ENCODE assay signal across 29 cellular contexts in the genomic region with DNA sequence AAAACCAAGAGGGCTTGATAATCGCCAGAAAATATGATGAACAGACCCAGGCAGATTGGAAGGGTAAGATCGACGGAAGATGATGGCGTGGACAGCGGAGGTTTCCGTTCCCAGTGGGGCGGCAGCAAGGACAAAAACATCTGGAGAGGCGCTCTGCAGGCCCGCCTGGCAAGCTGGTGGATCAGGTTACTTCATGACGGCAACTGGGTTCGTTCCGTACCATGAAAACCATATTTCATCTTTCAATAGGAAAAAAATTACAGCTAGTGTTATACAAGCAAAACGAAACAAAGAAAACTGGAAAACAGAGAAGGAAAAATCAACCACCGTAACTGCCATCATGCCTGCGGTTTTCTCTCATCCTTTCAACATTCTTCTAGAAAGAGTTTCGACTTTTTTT.
A peak's percentile ranks its signal among the peaks of the same experiment; 100 is the strongest.
DNase-seq lines count a peak whose midpoint lies in the region; ATAC-seq and TF ChIP-seq lines count a peak whose summit lies in the region.
"Had no signal": no experiment of that assay in that cellular context is flagged by ENCODE, and none has a peak within 500 bp of the region (broad histone marks: within the 10 kb centered on the region; RNA-seq: fewer than 3 reads in every experiment).

No MANE protein-coding gene starts in this region.

- no peak overlapping the region for H3K23ac ChIP-seq in H9 (ENCODE audit: insufficient read length, low read depth, low read length)

- WGBS in H9 (ENCODE audit: extremely low coverage, insufficient read length, low lambda C conversion rate), result no CpG with 5 or more reads among the region's 16 CpGs
- 40 to 70% (median 44%) methylated on average over 16 of the region's 16 CpGs for WGBS in psoas muscle, 3 donors

- POLR2A ChIA-PET in activated CD4-positive, alpha-beta memory T cell treated with anti-CD3 and anti-CD28 coated beads for 36 hours (lab: Charles Lee), result no interaction called here

- intact Hi-C loops in psoas muscle (cut with DNase I), result no loop called here
- intact Hi-C loops in activated CD4-positive, alpha-beta memory T cell treated with anti-CD3 and anti-CD28 coated beads for 36 hours (cut with micrococcal nuclease), result no loop called here

- no peak overlapping the region for H2BK15ac ChIP-seq in H9 (ENCODE audit: low read depth, low read length)

- no peak overlapping the region for H3K9ac ChIP-seq in H9 (ENCODE audit: extremely low read depth, insufficient read length, low read length)

- H3K9me3 Mint-ChIP-seq in H9 (no peaks in the 10 kb centered on the region), chondrocyte (ENCODE audit: low read depth) (no peaks in the 10 kb centered on the region)
- no peaks in the 10 kb centered on the region for H3K9me3 Mint-ChIP-seq in activated CD4-positive, alpha-beta memory T cell treated with anti-CD3 and anti-CD28 coated beads for 36 hours
- H3K9me3 Mint-ChIP-seq: natural killer cell had no signal

- H3K4me1 Mint-ChIP-seq in H9 (peaks cover 76 to 86% of the 10 kb centered on the region in 2 experiments), chondrocyte (ENCODE audit: low read depth) (peaks cover 28% of the 10 kb centered on the region)
- peaks cover 29% of the 10 kb centered on the region for H3K4me1 Mint-ChIP-seq in activated CD4-positive, alpha-beta memory T cell treated with anti-CD3 and anti-CD28 coated beads for 36 hours (ENCODE audit: low read depth)

- H3K4me3 Mint-ChIP-seq in H9, result no peak overlapping the region
- peak overlapping the region; percentile 45 for H3K4me3 Mint-ChIP-seq in chondrocyte (ENCODE audit: unreplicated experiment)
- H3K4me3 Mint-ChIP-seq in activated CD4-positive, alpha-beta memory T cell treated with anti-CD3 and anti-CD28 coated beads for 36 hours, result no peak overlapping the region
- H3K4me3 Mint-ChIP-seq: activated CD4-positive, alpha-beta T cell treated with anti-CD3 and anti-CD28 coated beads for 36 hours; natural killer cell had no signal

- H3K9me3 ChIP-seq in H9 (ENCODE audit: control insufficient read depth, low read depth, low read length), result no peaks in the 10 kb centered on the region
- no peaks in the 10 kb centered on the region for H3K9me3 ChIP-seq in psoas muscle
- H3K9me3 ChIP-seq: BE2C, Caco-2, gastroesophageal sphincter, left lung, pancreas, right atrium auricular region, SJCRH30, tibial nerve had no signal

- no peak overlapping the region for H2AFZ ChIP-seq in H9 (ENCODE audit: low read length)

- H3K27me3 ChIP-seq in H9 (ENCODE audit: insufficient read depth, low read length), result no peaks in the 10 kb centered on the region
- no peaks in the 10 kb centered on the region for H3K27me3 ChIP-seq in psoas muscle (ENCODE audit: insufficient read depth in 3 of 3, low read length in 2 of 3)
- H3K27me3 ChIP-seq: BE2C, brain microvascular endothelial cell, gastroesophageal sphincter, left lung, pancreas, right atrium auricular region, SJCRH30, stomach, tibial nerve had no signal

- H3K18ac ChIP-seq in H9 (ENCODE audit: insufficient read length, low read depth, low read length), result no peak overlapping the region

- no peak overlapping the region for H2AK5ac ChIP-seq in H9 (ENCODE audit: insufficient read length, low read length)

- H3K56ac ChIP-seq in H9 (ENCODE audit: insufficient read length, low read depth, low read length), result no peak overlapping the region

- peak; percentile 19 for DNase-seq in AG08395 (ENCODE audit: low spot score)
- DNase-seq in H9, result no peak
- no peak for DNase-seq in chondrocyte (ENCODE audit: low spot score)
- DNase-seq in psoas muscle, result peak; percentile 38 to 82
- DNase-seq in activated CD4-positive, alpha-beta memory T cell treated with anti-CD3 and anti-CD28 coated beads for 36 hours, result no peak
- DNase-seq in SKM-1 treated with dmso at 0.1 percent for 144 hours (lab: John Stamatoyannopoulos, UW; ENCODE audit: unreplicated experiment), result no peak
- DNase-seq: 8988T; activated CD4-positive, alpha-beta T cell treated with anti-CD3 and anti-CD28 coated beads for 36 hours; activated CD8-positive, alpha-beta memory T cell treated with anti-CD3 and anti-CD28 coated beads for 24 hours; activated gamma-delta T cell; activated T-cell treated with anti-CD3 and anti-CD28 coated beads, Interleukin-2, amount 50 U/mL, for 1 hour; BE2C; brain microvascular endothelial cell; Caco-2; DMS79 treated with DMSO at 0.1 percent for 48 hours; effector CD4-positive, alpha-beta T cell; left lung; natural killer cell; NCI-H1417 treated with DMSO at 0.1 percent for 48 hours; NCI-H526; pancreas; SJCRH30; stimulated activated CD4-positive, alpha-beta T cell treated with anti-CD3 and anti-CD28 coated beads, Interleukin-15, amount 100 ng/mL, for 24 hours; stomach had no signal

- peaks cover 3% of the 10 kb centered on the region for H3K79me1 ChIP-seq in H9 (ENCODE audit: insufficient read depth, low read depth, low read length, poor library complexity, severe bottlenecking)

- H3K27ac ChIP-seq in H9 (ENCODE audit: insufficient read length, low read depth, low read length) (no peak overlapping the region), psoas muscle (no peak overlapping the region)
- H3K27ac ChIP-seq: brain microvascular endothelial cell, gastroesophageal sphincter, left lung, pancreas, right atrium auricular region, SJCRH30, stomach had no signal

- H4K91ac ChIP-seq in H9 (ENCODE audit: insufficient read length, low read depth, low read length), result no peak overlapping the region

- H3K27ac Mint-ChIP-seq in H9, result peak overlapping the region in 2 of 3 experiments; percentile 69 to 76; a peak in 5 of 7 replicates
- H3K27ac Mint-ChIP-seq in chondrocyte (ENCODE audit: unreplicated experiment), result peak overlapping the region; percentile 57
- H3K27ac Mint-ChIP-seq in activated CD4-positive, alpha-beta memory T cell treated with anti-CD3 and anti-CD28 coated beads for 36 hours, result no peak overlapping the region
- H3K27ac Mint-ChIP-seq: activated CD4-positive, alpha-beta T cell treated with anti-CD3 and anti-CD28 coated beads for 36 hours; natural killer cell had no signal

- peaks cover 14% of the 10 kb centered on the region; the same call in 1 of the 2 replicates for H3K4me1 ChIP-seq in H9 (ENCODE audit: insufficient read depth, low read length)
- H3K4me1 ChIP-seq in psoas muscle, result peaks cover 15% of the 10 kb centered on the region
- H3K4me1 ChIP-seq: Caco-2, left lung had no signal

- no peaks in the 10 kb centered on the region for H4K20me1 ChIP-seq in H9 (ENCODE audit: control insufficient read depth, insufficient read depth, insufficient read length)

- H3K27me3 Mint-ChIP-seq in H9 (ENCODE audit: low read depth) (no peaks in the 10 kb centered on the region; the same call in 1 of the 2 replicates), chondrocyte (ENCODE audit: low read depth) (no peaks in the 10 kb centered on the region)
- no peaks in the 10 kb centered on the region for H3K27me3 Mint-ChIP-seq in activated CD4-positive, alpha-beta memory T cell treated with anti-CD3 and anti-CD28 coated beads for 36 hours
- H3K27me3 Mint-ChIP-seq: activated CD4-positive, alpha-beta T cell treated with anti-CD3 and anti-CD28 coated beads for 36 hours had no signal

- ATAC-seq in psoas muscle, result peak in 2 of 4 donors; percentile 53 to 73
- no peak for ATAC-seq in HG02623 (IDR thresholded peaks at IDR 0.05; ENCODE audit: unreplicated experiment)
- no peak for ATAC-seq in GM21390 (IDR thresholded peaks at IDR 0.05; ENCODE audit: unreplicated experiment)
- ATAC-seq: activated CD4-positive, alpha-beta T cell treated with anti-CD3 and anti-CD28 coated beads for 36 hours; gastroesophageal sphincter; left lung; natural killer cell; pancreas had no signal

- no peaks in the 10 kb centered on the region for H3K36me3 ChIP-seq in psoas muscle (ENCODE audit: insufficient read depth in 1 of 2, low read depth in 1 of 2)
- H3K36me3 ChIP-seq: BE2C, brain microvascular endothelial cell, left lung, pancreas, right atrium auricular region, SJCRH30 had no signal

- peaks cover 8 to 10% (median 9%) of the 10 kb centered on the region in 3 experiments; a peak in 5 of 7 replicates for H3K36me3 Mint-ChIP-seq in H9 (ENCODE audit: insufficient read depth in 1 of 3, low read depth in 3 of 3)
- peaks cover 8% of the 10 kb centered on the region for H3K36me3 Mint-ChIP-seq in chondrocyte (ENCODE audit: low read depth)
- H3K36me3 Mint-ChIP-seq in activated CD4-positive, alpha-beta memory T cell treated with anti-CD3 and anti-CD28 coated beads for 36 hours, result peaks cover 10% of the 10 kb centered on the region
- H3K36me3 Mint-ChIP-seq: natural killer cell had no signal

- H3K4me2 ChIP-seq in H9 (ENCODE audit: insufficient read depth, insufficient read length, low read length), result no peak overlapping the region

- H3T11ph ChIP-seq in H9 (ENCODE audit: low read length), result no peak overlapping the region

- no peak overlapping the region for H3K14ac ChIP-seq in H9 (ENCODE audit: insufficient read depth, low read length)

- no peak overlapping the region for H2BK120ac ChIP-seq in H9 (ENCODE audit: low read depth, low read length, poor library complexity, severe bottlenecking)

- TF ChIP-seq CTCF in H9 (conservative IDR thresholded peaks at IDR 0.05) (no peak), chondrocyte (IDR thresholded peaks at IDR 0.05) (no peak), psoas muscle (IDR thresholded peaks at IDR 0.05) (no peak)

- H4K5ac ChIP-seq in H9 (ENCODE audit: insufficient read length, low read depth, low read length), result no peak overlapping the region

- no peaks in the 10 kb centered on the region for H3K23me2 ChIP-seq in H9 (ENCODE audit: insufficient read length, low read depth, low read length, poor library complexity, severe bottlenecking)

- H3K79me2 ChIP-seq in H9 (ENCODE audit: insufficient read depth, low read length), result peaks cover 4% of the 10 kb centered on the region; the same call in 1 of the 2 replicates

- H3K4ac ChIP-seq in H9 (ENCODE audit: low read depth, low read length), result no peak overlapping the region

- no peak overlapping the region for H4K8ac ChIP-seq in H9 (replicated peaks; ENCODE audit: insufficient read length, low read depth, low read length)

- peak overlapping the region; percentile 33 for H3K4me3 ChIP-seq in psoas muscle
- H3K4me3 ChIP-seq: gastroesophageal sphincter, left lung, pancreas, right atrium auricular region, SJCRH30, stomach, tibial nerve had no signal

- no peak overlapping the region for H2BK20ac ChIP-seq in H9 (ENCODE audit: low read depth, low read length, poor library complexity, severe bottlenecking)

- no peak overlapping the region for H2BK12ac ChIP-seq in H9 (ENCODE audit: insufficient read length, low read depth, low read length)

- CTCF ChIA-PET in activated CD4-positive, alpha-beta memory T cell treated with anti-CD3 and anti-CD28 coated beads for 36 hours (lab: Charles Lee), result no interaction called here

- H2BK5ac ChIP-seq in H9 (ENCODE audit: insufficient read length, low read length), result no peak overlapping the region

Comparison
In these comparisons a context has a peak if more than half of its experiments do, and no peak if none do; other contexts are left out.
1. DNase-seq: peak in AG08395 (single experiment) and psoas muscle (2 of 2); none in H9 (single experiment), chondrocyte (single experiment), activated CD4-positive, alpha-beta memory T cell treated with anti-CD3 and anti-CD28 coated beads for 36 hours (single experiment) and SKM-1 treated with dmso at 0.1 percent for 144 hours (single experiment).